1 cellular context compared by ENCODE assay signal in genomic region chr7:48144291-48144768, GRCh38.
A peak's percentile ranks its signal among the peaks of the same experiment; 100 is the strongest.
TF ChIP-seq lines count a peak whose summit lies in the region.

No MANE protein-coding gene starts in this region.

TF ChIP-seq in HepG2, 621 proteins besides CTCF, POLR2A, EP300 and RAD21 (continued from another document and continues in another):
- no peak; the same call in 1 of the 2 replicates for TF ChIP-seq ZFY (CRISPR knock-in tag; IDR thresholded peaks at IDR 0.05)
- TF ChIP-seq ARID4A (CRISPR knock-in tag; IDR thresholded peaks at IDR 0.05; ENCODE audit: borderline replicate concordance): peak; percentile 42; the same call in 1 of the 2 replicates
- TF ChIP-seq PITX1 (CRISPR knock-in tag; IDR thresholded peaks at IDR 0.05): no peak
- TF ChIP-seq MYC (CRISPR knock-in tag; IDR thresholded peaks at IDR 0.05; ENCODE audit: borderline replicate concordance): no peak
- no peak for TF ChIP-seq POLR2G (IDR thresholded peaks at IDR 0.05; ENCODE audit: low read depth, low read length)
- no peak for TF ChIP-seq ZNF75D (CRISPR knock-in tag; IDR thresholded peaks at IDR 0.05; ENCODE audit: borderline replicate concordance)
- no peak for TF ChIP-seq CEBPB (IDR thresholded peaks at IDR 0.05; ENCODE audit: borderline replicate concordance, low read depth, low read length)
- TF ChIP-seq ZFYVE20 (CRISPR knock-in tag; IDR thresholded peaks at IDR 0.05; ENCODE audit: borderline replicate concordance, low read depth): no peak
- TF ChIP-seq ZNF792 (CRISPR knock-in tag; IDR thresholded peaks at IDR 0.05): peak; percentile 59; the same call in 1 of the 2 replicates
- TF ChIP-seq PAXIP1 (CRISPR knock-in tag; conservative IDR thresholded peaks at IDR 0.05): peak; percentile 98
- TF ChIP-seq SPEN (CRISPR knock-in tag; IDR thresholded peaks at IDR 0.05; ENCODE audit: low read depth): peak; percentile 9; the same call in 1 of the 2 replicates
- no peak for TF ChIP-seq ZNF619 (CRISPR knock-in tag; IDR thresholded peaks at IDR 0.05)
- TF ChIP-seq PRDM10 (CRISPR knock-in tag; IDR thresholded peaks at IDR 0.05; ENCODE audit: low read depth): peak; percentile 36; the same call in 1 of the 2 replicates
- no peak for TF ChIP-seq ATRX (CRISPR knock-in tag; IDR thresholded peaks at IDR 0.05; ENCODE audit: borderline replicate concordance)
- no peak for TF ChIP-seq NKX3-1 (CRISPR knock-in tag; IDR thresholded peaks at IDR 0.05)
- TF ChIP-seq, protein P1, sequence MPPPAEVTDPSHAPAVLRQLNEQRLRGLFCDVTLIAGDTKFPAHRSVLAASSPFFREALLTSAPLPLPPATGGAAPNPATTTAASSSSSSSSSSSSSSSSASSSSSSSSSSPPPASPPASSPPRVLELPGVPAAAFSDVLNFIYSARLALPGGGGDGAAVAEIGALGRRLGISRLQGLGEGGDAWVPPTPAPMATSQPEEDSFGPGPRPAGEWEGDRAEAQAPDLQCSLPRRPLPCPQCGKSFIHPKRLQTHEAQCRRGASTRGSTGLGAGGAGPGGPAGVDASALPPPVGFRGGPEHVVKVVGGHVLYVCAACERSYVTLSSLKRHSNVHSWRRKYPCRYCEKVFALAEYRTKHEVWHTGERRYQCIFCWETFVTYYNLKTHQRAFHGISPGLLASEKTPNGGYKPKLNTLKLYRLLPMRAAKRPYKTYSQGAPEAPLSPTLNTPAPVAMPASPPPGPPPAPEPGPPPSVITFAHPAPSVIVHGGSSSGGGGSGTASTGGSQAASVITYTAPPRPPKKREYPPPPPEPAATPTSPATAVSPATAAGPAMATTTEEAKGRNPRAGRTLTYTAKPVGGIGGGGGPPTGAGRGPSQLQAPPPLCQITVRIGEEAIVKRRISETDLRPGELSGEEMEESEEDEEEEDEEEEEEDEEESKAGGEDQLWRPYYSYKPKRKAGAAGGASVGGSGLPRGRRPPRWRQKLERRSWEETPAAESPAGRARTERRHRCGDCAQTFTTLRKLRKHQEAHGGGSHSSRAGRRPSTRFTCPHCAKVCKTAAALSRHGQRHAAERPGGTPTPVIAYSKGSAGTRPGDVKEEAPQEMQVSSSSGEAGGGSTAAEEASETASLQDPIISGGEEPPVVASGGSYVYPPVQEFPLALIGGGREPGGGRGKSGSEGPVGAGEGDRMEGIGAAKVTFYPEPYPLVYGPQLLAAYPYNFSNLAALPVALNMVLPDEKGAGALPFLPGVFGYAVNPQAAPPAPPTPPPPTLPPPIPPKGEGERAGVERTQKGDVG (CRISPR knock-in tag; IDR thresholded peaks at IDR 0.05; ENCODE audit: borderline replicate concordance): no peak; the same call in 1 of the 2 replicates
- 0 out of 2 replicates have a peak, but pooled peaks have one; percentile 43 for TF ChIP-seq PATZ1 (CRISPR knock-in tag; IDR thresholded peaks at IDR 0.05)
- no peak for TF ChIP-seq CBX5 (CRISPR knock-in tag; IDR thresholded peaks at IDR 0.05; ENCODE audit: borderline replicate concordance)
- TF ChIP-seq ZBTB37 (CRISPR knock-in tag; IDR thresholded peaks at IDR 0.05): peak; percentile 72; the same call in 1 of the 2 replicates
- no peak for TF ChIP-seq ZNF816 (CRISPR knock-in tag; IDR thresholded peaks at IDR 0.05; ENCODE audit: borderline replicate concordance)
- TF ChIP-seq ZBTB21 (CRISPR knock-in tag; IDR thresholded peaks at IDR 0.05): no peak
- TF ChIP-seq THAP11 (CRISPR knock-in tag; IDR thresholded peaks at IDR 0.05): 0 out of 2 replicates have a peak, but pooled peaks have one; percentile 21
- no peak for TF ChIP-seq ZNF17 (CRISPR knock-in tag; IDR thresholded peaks at IDR 0.05)
- no peak for TF ChIP-seq RARG (CRISPR knock-in tag; IDR thresholded peaks at IDR 0.05; ENCODE audit: low read depth)
- TF ChIP-seq ISL2 (CRISPR knock-in tag; IDR thresholded peaks at IDR 0.05): peak; percentile 86
- TF ChIP-seq ZNF501 (CRISPR knock-in tag; IDR thresholded peaks at IDR 0.05): no peak; the same call in 1 of the 2 replicates
- TF ChIP-seq SAP130 (CRISPR knock-in tag; IDR thresholded peaks at IDR 0.05; ENCODE audit: low read depth): peak; percentile 78
- TF ChIP-seq ZNF549 (CRISPR knock-in tag; IDR thresholded peaks at IDR 0.05): no peak
- no peak for TF ChIP-seq NFYB (CRISPR knock-in tag; IDR thresholded peaks at IDR 0.05)
- TF ChIP-seq SNRNP70 (IDR thresholded peaks at IDR 0.05; ENCODE audit: low read depth, low read length): no peak
- no peak; the same call in 1 of the 2 replicates for TF ChIP-seq YEATS2 (CRISPR knock-in tag; IDR thresholded peaks at IDR 0.05; ENCODE audit: borderline replicate concordance)
- no peak for TF ChIP-seq KMT2A (CRISPR knock-in tag; IDR thresholded peaks at IDR 0.05)
- TF ChIP-seq ZFP82 (CRISPR knock-in tag; IDR thresholded peaks at IDR 0.05; ENCODE audit: borderline replicate concordance): no peak
- TF ChIP-seq SRSF1 (optimal IDR thresholded peaks at IDR 0.05; ENCODE audit: low read depth, low read length): no peak
- peak; percentile 48; the same call in 1 of the 2 replicates for TF ChIP-seq IRF2 (CRISPR knock-in tag; IDR thresholded peaks at IDR 0.05)
- TF ChIP-seq BRCA1 (CRISPR knock-in tag; IDR thresholded peaks at IDR 0.05): no peak
- peak; percentile 98 for TF ChIP-seq MIXL1 (CRISPR knock-in tag; IDR thresholded peaks at IDR 0.05)
- TF ChIP-seq POLR2AphosphoS2 (IDR thresholded peaks at IDR 0.05; ENCODE audit: low read depth, low read length): no peak
- TF ChIP-seq ZNF350 (CRISPR knock-in tag; IDR thresholded peaks at IDR 0.05; ENCODE audit: borderline replicate concordance, low read depth): no peak; the same call in 1 of the 2 replicates
